Comparison of ENCODE assay signal across 17 cellular contexts in the genomic region with DNA sequence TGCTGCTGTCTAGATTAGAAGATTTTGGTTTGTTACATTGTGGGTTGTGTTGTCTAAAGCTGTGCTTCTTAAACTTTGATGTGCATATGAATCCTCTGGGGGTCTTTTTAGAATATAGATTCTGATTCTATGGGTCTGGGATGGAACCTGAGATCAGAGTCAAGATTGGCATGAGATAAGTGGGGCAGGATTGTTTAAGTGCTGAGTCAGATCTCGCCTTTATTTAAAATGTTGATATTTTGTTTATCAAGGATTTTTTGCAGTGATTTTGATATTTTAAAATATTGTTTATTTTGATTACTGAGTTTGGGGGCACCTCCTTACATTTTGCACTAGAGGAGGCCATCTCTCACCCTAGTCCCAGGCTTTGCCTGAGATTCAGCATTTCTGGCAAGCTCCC.
"Had no signal": no experiment of that assay in that cellular context is flagged by ENCODE, and none has a peak within 500 bp of the region (broad histone marks: within the 10 kb centered on the region; RNA-seq: fewer than 3 reads in every experiment).

No MANE protein-coding gene starts in this region.

- H3K4me3 ChIP-seq: Peyer's patch had no signal

- ATAC-seq: activated CD4-positive, CD25-positive, alpha-beta regulatory T cell treated with anti-CD3 and anti-CD28 coated beads, Interleukin-2, amount 50 U/mL, for 24 hours; activated CD8-positive, alpha-beta T cell treated with anti-CD3 and anti-CD28 coated beads for 36 hours; activated T-cell treated with anti-CD3 and anti-CD28 coated beads, Interleukin-2, amount 50 U/mL, for 72 hours had no signal

- H3K27ac ChIP-seq: Peyer's patch had no signal

- H3K9me3 ChIP-seq: Peyer's patch had no signal

- H3K36me3 ChIP-seq: Peyer's patch had no signal

- H3K27me3 ChIP-seq: Peyer's patch had no signal

- DNase-seq: activated CD4-positive, alpha-beta T cell treated with anti-CD3 and anti-CD28 coated beads for 4 hours; activated CD8-positive, alpha-beta memory T cell treated with anti-CD3 and anti-CD28 coated beads, Interleukin-2, amount 50 U/mL, for 4 hours; activated CD8-positive, alpha-beta T cell treated with anti-CD3 and anti-CD28 coated beads for 36 hours; activated gamma-delta T cell treated with Interleukin-2 at 50 U/mL for 16 hours; activated naive CD4-positive, alpha-beta T cell treated with anti-CD3 and anti-CD28 coated beads, Interleukin-2, amount 10 ng/mL, durations not matched to agents 7 days and 5 days; activated naive CD8-positive, alpha-beta T cell treated with anti-CD3 and anti-CD28 coated beads for 36 hours; activated T-cell treated with anti-CD3 and anti-CD28 coated beads, Interleukin-2, amount 50 U/mL, for 72 hours; Karpas-422; MM.1S; NCI-H1105; NCI-H1436; NCI-H1694 treated with DMSO at 0.1 percent for 48 hours; NCI-H2029 treated with DMSO at 0.1 percent for 48 hours; NCI-H510A treated with DMSO at 0.1 percent for 48 hours; Peyer's patch; SHP77 treated with DMSO at 0.1 percent for 48 hours had no signal

- H3K4me1 ChIP-seq: Peyer's patch had no signal
